16 cellular contexts compared by ENCODE assay signal in the genomic region with DNA sequence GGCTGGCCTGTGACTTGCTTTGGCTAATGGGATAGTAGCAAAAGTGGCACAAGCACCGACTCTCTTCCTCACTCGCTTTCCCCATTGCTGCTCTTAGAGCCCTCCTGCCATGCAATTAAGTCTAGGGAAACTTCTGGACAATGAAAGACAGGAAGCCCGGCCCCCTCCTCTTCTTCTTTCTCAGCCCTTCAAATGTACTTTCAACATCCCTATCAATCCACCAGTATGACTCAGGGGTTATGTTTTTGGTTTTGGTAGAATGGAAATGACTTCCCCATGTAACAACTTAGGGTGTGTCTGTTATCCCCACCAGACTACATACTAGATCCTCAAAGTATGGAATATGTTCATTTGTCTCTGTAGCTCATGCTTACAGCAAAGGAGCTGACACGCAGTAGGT.
DNase-seq lines count a peak whose midpoint lies in the region; TF ChIP-seq lines count a peak whose summit lies in the region.
"Had no signal": no experiment of that assay in that cellular context is flagged by ENCODE, and none has a peak within 500 bp of the region (broad histone marks: within the 10 kb centered on the region; RNA-seq: fewer than 3 reads in every experiment).

No MANE protein-coding gene starts in this region.

- H3K27ac Mint-ChIP-seq in dendritic cell treated with granulocyte-macrophage colony-stimulating factor and Interleukin-4, amounts not matched to agents 40 ng/mL and 50 ng/mL, for 4 days, result peak overlapping the region; percentile 72

- no peaks in the 10 kb centered on the region for H3K36me3 Mint-ChIP-seq in dendritic cell treated with granulocyte-macrophage colony-stimulating factor and Interleukin-4, amounts not matched to agents 40 ng/mL and 50 ng/mL, for 4 days (ENCODE audit: low read depth)
- H3K36me3 Mint-ChIP-seq: CD4-positive, alpha-beta memory T cell had no signal

- H3K4me1 Mint-ChIP-seq in dendritic cell treated with granulocyte-macrophage colony-stimulating factor and Interleukin-4, amounts not matched to agents 40 ng/mL and 50 ng/mL, for 4 days (ENCODE audit: low read depth), result peaks cover 47% of the 10 kb centered on the region

- peaks cover 12% of the 10 kb centered on the region for H3K9me3 Mint-ChIP-seq in dendritic cell treated with granulocyte-macrophage colony-stimulating factor and Interleukin-4, amounts not matched to agents 40 ng/mL and 50 ng/mL, for 4 days

- H3K27me3 Mint-ChIP-seq in dendritic cell treated with granulocyte-macrophage colony-stimulating factor and Interleukin-4, amounts not matched to agents 40 ng/mL and 50 ng/mL, for 4 days, result peaks cover 9% of the 10 kb centered on the region
- H3K27me3 Mint-ChIP-seq: CD4-positive, alpha-beta memory T cell had no signal

- DNase-seq in NOMO-1 (lab: John Stamatoyannopoulos, UW; ENCODE audit: unreplicated experiment in 2 of 2) (peak; percentile 45 to 74), NOMO-1 treated with dmso at 0.1 percent for 144 hours (lab: John Stamatoyannopoulos, UW; ENCODE audit: unreplicated experiment) (no peak), CD1c-positive myeloid dendritic cell (ENCODE audit: extremely low spot score) (peak; percentile 56), NB4 (ENCODE audit: low read depth) (peak; percentile 51), GOT3 (lab: John Stamatoyannopoulos, UW) (no peak), NCI-H69 (lab: John Stamatoyannopoulos, UW) (no peak), nucleus accumbens (lab: John Stamatoyannopoulos, UW) (no peak)
- DNase-seq: CD4-positive, alpha-beta memory T cell; DMS53; NCI-H1436; NCI-H1930; NCI-H345; NCI-H524 treated with DMSO at 0.1 percent for 48 hours; RPMI8226; SHP77 treated with DMSO at 0.1 percent for 48 hours had no signal

- TF ChIP-seq CTCF in NB4 (IDR thresholded peaks at IDR 0.05; ENCODE audit: low read depth, low read length), result no peak

- no peak for TF ChIP-seq POLR2A in NB4 (IDR thresholded peaks at IDR 0.05; ENCODE audit: extremely low read depth, insufficient read length)

- H3K4me3 ChIP-seq in NB4 (ENCODE audit: low read depth, low read length), result no peak overlapping the region

- no peak overlapping the region for H3K4me3 Mint-ChIP-seq in dendritic cell treated with granulocyte-macrophage colony-stimulating factor and Interleukin-4, amounts not matched to agents 40 ng/mL and 50 ng/mL, for 4 days
- H3K4me3 Mint-ChIP-seq: CD4-positive, alpha-beta memory T cell had no signal

- intact Hi-C loops in dendritic cell treated with granulocyte-macrophage colony-stimulating factor and Interleukin-4, amounts not matched to agents 40 ng/mL and 50 ng/mL, for 4 days (cut with micrococcal nuclease), result no loop called here

Comparison
In these comparisons a context has a peak if more than half of its experiments do, and no peak if none do; other contexts are left out.
1. DNase-seq: peak in NOMO-1 (2 of 2), CD1c-positive myeloid dendritic cell (single experiment) and NB4 (single experiment); none in NOMO-1 treated with dmso at 0.1 percent for 144 hours (single experiment), GOT3 (single experiment), NCI-H69 (single experiment) and nucleus accumbens (0 of 56).